In the genomic region with DNA sequence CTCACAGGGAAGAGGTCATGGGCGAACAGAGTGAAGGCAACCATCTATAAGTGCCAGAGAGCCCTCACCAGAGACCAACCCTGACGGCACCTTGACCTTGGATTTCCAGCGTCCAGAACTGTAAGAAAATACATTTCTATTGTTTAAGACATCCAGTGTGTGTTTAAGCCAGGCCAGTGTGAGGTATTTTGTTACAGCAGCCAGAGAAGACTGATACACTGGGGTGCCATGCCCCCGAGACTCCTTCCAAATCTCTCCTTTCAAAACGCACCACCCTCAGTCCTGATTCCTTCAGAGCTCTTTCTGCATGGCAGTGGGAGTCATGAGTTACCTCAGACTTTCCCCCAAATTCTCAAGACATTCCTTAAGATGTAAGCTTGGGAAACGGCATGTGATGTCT, we compare ENCODE assay signal across 1 cellular context.
TF ChIP-seq lines count a peak whose summit lies in the region.

No MANE protein-coding gene starts in this region.

TF ChIP-seq in HepG2, 621 proteins besides CTCF, POLR2A, EP300 and RAD21:
- TF ChIP-seq LCORL (IDR thresholded peaks at IDR 0.05), result no peak
- no peak for TF ChIP-seq LCORL (CRISPR knock-in tag; IDR thresholded peaks at IDR 0.05)
- peak; percentile 94 for TF ChIP-seq ZNF12 (CRISPR knock-in tag; IDR thresholded peaks at IDR 0.05)
